11 cellular contexts compared by ENCODE assay signal in the genomic region with DNA sequence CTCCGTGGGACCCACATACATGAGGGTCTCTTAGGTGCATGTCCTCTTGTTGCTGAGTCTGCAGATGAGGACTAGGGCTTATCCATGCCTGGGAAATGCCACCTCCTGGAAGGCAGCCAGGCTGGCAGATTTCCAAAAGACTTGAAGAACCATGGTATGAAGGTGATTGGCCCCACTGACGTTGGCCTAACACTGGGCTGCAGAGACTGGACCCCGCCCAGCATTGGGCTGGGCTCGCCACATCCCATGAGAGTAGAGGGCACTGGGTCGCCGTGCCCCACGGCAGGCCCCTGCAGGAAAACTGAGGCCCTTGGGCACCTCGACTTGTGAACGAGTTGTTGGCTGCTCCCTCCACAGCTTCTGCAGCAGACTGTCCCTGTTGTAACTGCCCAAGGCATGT. TPM values are rescaled to one million over a fixed set of nuclear protein-coding genes. Genes with fewer than 3 reads are reported as not detected.
A peak's percentile ranks its signal among the peaks of the same experiment; 100 is the strongest.
DNase-seq lines count a peak whose midpoint lies in the region; ATAC-seq and TF ChIP-seq lines count a peak whose summit lies in the region.
"Had no signal": no experiment of that assay in that cellular context is flagged by ENCODE, and none has a peak within 500 bp of the region (broad histone marks: within the 10 kb centered on the region; RNA-seq: fewer than 3 reads in every experiment).

No MANE protein-coding gene starts in this region.

- H3K27ac ChIP-seq in esophagus squamous epithelium = peak overlapping the region; percentile 22 to 76 (median 47)

- peak overlapping the region; percentile 92 for H3K27ac Mint-ChIP-seq in activated CD4-positive, alpha-beta T cell treated with anti-CD3 and anti-CD28 coated beads for 36 hours
- peak overlapping the region; percentile 81 for H3K27ac Mint-ChIP-seq in stimulated activated effector memory CD8-positive, alpha-beta T cell treated with anti-CD3 and anti-CD28 coated beads, Interleukin-12 subunit alpha, Interleukin-12 subunit beta, amount 100 ng/mL, for 72 hours
- H3K27ac Mint-ChIP-seq: activated CD8-positive, alpha-beta memory T cell treated with anti-CD3 and anti-CD28 coated beads, Interleukin-2, amount 10 ng/mL, durations not matched to agents 7 days and 5 days had no signal

- ATAC-seq in activated CD4-positive, alpha-beta T cell treated with anti-CD3 and anti-CD28 coated beads for 36 hours = no peak
- no peak for ATAC-seq in stimulated activated effector memory CD8-positive, alpha-beta T cell treated with anti-CD3 and anti-CD28 coated beads, Interleukin-12 subunit alpha, Interleukin-12 subunit beta, amount 100 ng/mL, for 72 hours
- ATAC-seq: activated CD8-positive, alpha-beta memory T cell treated with anti-CD3 and anti-CD28 coated beads, Interleukin-2, amount 10 ng/mL, durations not matched to agents 7 days and 5 days had no signal

- peaks cover 1% of the 10 kb centered on the region for H3K9me3 Mint-ChIP-seq in activated CD4-positive, alpha-beta T cell treated with anti-CD3 and anti-CD28 coated beads for 36 hours (ENCODE audit: low read depth)
- H3K9me3 Mint-ChIP-seq in stimulated activated effector memory CD8-positive, alpha-beta T cell treated with anti-CD3 and anti-CD28 coated beads, Interleukin-12 subunit alpha, Interleukin-12 subunit beta, amount 100 ng/mL, for 72 hours = no peaks in the 10 kb centered on the region

- peaks cover 21 to 56% (median 39%) of the 10 kb centered on the region in 3 donors for H3K36me3 ChIP-seq in esophagus squamous epithelium

- H3K27me3 Mint-ChIP-seq in activated CD4-positive, alpha-beta T cell treated with anti-CD3 and anti-CD28 coated beads for 36 hours = no peaks in the 10 kb centered on the region
- H3K27me3 Mint-ChIP-seq: activated CD8-positive, alpha-beta memory T cell treated with anti-CD3 and anti-CD28 coated beads, Interleukin-2, amount 10 ng/mL, durations not matched to agents 7 days and 5 days had no signal

- no peak for DNase-seq in activated CD4-positive, alpha-beta T cell treated with anti-CD3 and anti-CD28 coated beads for 36 hours
- no peak for DNase-seq in activated CD4-positive, alpha-beta T cell treated with anti-CD3 and anti-CD28 coated beads for 48 hours
- DNase-seq in RPMI8226 = peak; percentile 51
- DNase-seq in esophagus squamous epithelium (lab: John Stamatoyannopoulos, UW) = no peak
- DNase-seq in stimulated activated effector memory CD8-positive, alpha-beta T cell treated with anti-CD3 and anti-CD28 coated beads, Interleukin-12 subunit alpha, Interleukin-12 subunit beta, amount 100 ng/mL, for 72 hours (ENCODE audit: low spot score in 2 of 2) = no peak
- DNase-seq in DMS79 treated with DMSO at 0.1 percent for 48 hours (lab: John Stamatoyannopoulos, UW) = no peak
- DNase-seq in activated CD8-positive, alpha-beta memory T cell treated with anti-CD3 and anti-CD28 coated beads, Interleukin-2, amount 50 U/mL, for 4 hours = no peak
- DNase-seq in UCSD-AML1 (lab: John Stamatoyannopoulos, UW; ENCODE audit: unreplicated experiment) = no peak
- DNase-seq: activated CD8-positive, alpha-beta memory T cell treated with anti-CD3 and anti-CD28 coated beads, Interleukin-2, amount 10 ng/mL, durations not matched to agents 7 days and 5 days; SK-N-SH had no signal

- no peak overlapping the region for H3K4me3 ChIP-seq in esophagus squamous epithelium
- H3K4me3 ChIP-seq: skin epidermis had no signal

- WGBS in esophagus squamous epithelium, 2 donors = 60% methylated on average over 5 of the region's 9 CpGs; no CpG with 5 or more reads in 1 of the 2 donors

- H3K4me3 Mint-ChIP-seq in activated CD4-positive, alpha-beta T cell treated with anti-CD3 and anti-CD28 coated beads for 36 hours = no peak overlapping the region
- no peak overlapping the region for H3K4me3 Mint-ChIP-seq in stimulated activated effector memory CD8-positive, alpha-beta T cell treated with anti-CD3 and anti-CD28 coated beads, Interleukin-12 subunit alpha, Interleukin-12 subunit beta, amount 100 ng/mL, for 72 hours
- H3K4me3 Mint-ChIP-seq: activated CD8-positive, alpha-beta memory T cell treated with anti-CD3 and anti-CD28 coated beads, Interleukin-2, amount 10 ng/mL, durations not matched to agents 7 days and 5 days had no signal

- H3K4me1 Mint-ChIP-seq in activated CD4-positive, alpha-beta T cell treated with anti-CD3 and anti-CD28 coated beads for 36 hours = peaks cover 63% of the 10 kb centered on the region
- H3K4me1 Mint-ChIP-seq in stimulated activated effector memory CD8-positive, alpha-beta T cell treated with anti-CD3 and anti-CD28 coated beads, Interleukin-12 subunit alpha, Interleukin-12 subunit beta, amount 100 ng/mL, for 72 hours = peaks cover 62% of the 10 kb centered on the region

- peaks cover 16 to 73% (median 42%) of the 10 kb centered on the region in 3 donors for H3K4me1 ChIP-seq in esophagus squamous epithelium

- CTCF ChIA-PET in activated CD4-positive, alpha-beta T cell treated with anti-CD3 and anti-CD28 coated beads for 36 hours (lab: Charles Lee) = interaction anchor here (1.1 to 1.3 kb wide), 2 partner anchors 11 to 133 kb away, joined by 3 to 5 read pairs; no protein-coding TSS in a partner anchor

- H3K9me3 ChIP-seq in esophagus squamous epithelium = no peaks in the 10 kb centered on the region
- H3K9me3 ChIP-seq: SK-N-SH had no signal

- POLR2A ChIA-PET in activated CD4-positive, alpha-beta T cell treated with anti-CD3 and anti-CD28 coated beads for 36 hours (lab: Charles Lee) = no interaction called here

- intact Hi-C loops in activated CD4-positive, alpha-beta T cell treated with anti-CD3 and anti-CD28 coated beads for 36 hours (cut with DNase I, micrococcal nuclease) = no loop called here
- intact Hi-C loops in esophagus squamous epithelium (cut with DNase I) = no loop called here

- H3K27me3 ChIP-seq in esophagus squamous epithelium = no peaks in the 10 kb centered on the region

- no peak for TF ChIP-seq POLR2A in esophagus squamous epithelium (IDR thresholded peaks at IDR 0.05)

- TF ChIP-seq CTCF in esophagus squamous epithelium (IDR thresholded peaks at IDR 0.05) = no peak

- H3K36me3 Mint-ChIP-seq in activated CD4-positive, alpha-beta T cell treated with anti-CD3 and anti-CD28 coated beads for 36 hours (ENCODE audit: low read depth) = peaks cover 71% of the 10 kb centered on the region
- H3K36me3 Mint-ChIP-seq in stimulated activated effector memory CD8-positive, alpha-beta T cell treated with anti-CD3 and anti-CD28 coated beads, Interleukin-12 subunit alpha, Interleukin-12 subunit beta, amount 100 ng/mL, for 72 hours = peaks cover 99% of the 10 kb centered on the region

RNA-seq across cellular contexts. Expression of gene IL21R, which starts 38.2 kb away (rescaled TPM):
- total RNA-seq in activated CD4-positive, alpha-beta T cell treated with anti-CD3 and anti-CD28 coated beads for 36 hours = 10 to 100 TPM; 61.8 to 73.5 TPM
- total RNA-seq in esophagus squamous epithelium = 1 to 10 TPM in 1 of 4 donors, under 1 TPM in 3; 0.23 to 1.2 (median 0.39) TPM

RNA-seq across cellular contexts. Expression of gene IL4R, which starts 50.0 kb away (rescaled TPM):
- 100 to 1,000 TPM; 185 to 229 TPM for total RNA-seq in activated CD4-positive, alpha-beta T cell treated with anti-CD3 and anti-CD28 coated beads for 36 hours
- total RNA-seq in esophagus squamous epithelium = 10 to 100 TPM; 84.9 to 97.9 (median 89.8) TPM

Comparison
In these comparisons a context has a peak if more than half of its experiments do, and no peak if none do; other contexts are left out.
1. RNA of gene IL21R, which starts 38.2 kb away (total RNA-seq): 61.8 to 73.5 TPM in activated CD4-positive, alpha-beta T cell treated with anti-CD3 and anti-CD28 coated beads for 36 hours; 0.23 to 1.2 TPM in esophagus squamous epithelium; every median in the first group is over 10 times any median in the second.